In genomic region chr1:184650177-184650866, GRCh38 we compare ENCODE assay signal across 22 cellular contexts.
DNase-seq lines count a peak whose midpoint lies in the region; ATAC-seq and TF ChIP-seq lines count a peak whose summit lies in the region.
"Had no signal": no experiment of that assay in that cellular context is flagged by ENCODE, and none has a peak within 500 bp of the region (broad histone marks: within the 10 kb centered on the region; RNA-seq: fewer than 3 reads in every experiment).

No MANE protein-coding gene starts in this region.

- H3K27me3 ChIP-seq in left ventricle myocardium inferior (ENCODE audit: low read depth) (no peaks in the 10 kb centered on the region), PC-3 (ENCODE audit: low read length) (no peaks in the 10 kb centered on the region), neuronal stem cell (ENCODE audit: control insufficient read depth in 3 of 3, insufficient read depth in 3 of 3, low read depth in 1 of 3, low read length in 3 of 3) (peaks cover 0 to 10% (median 0%) of the 10 kb centered on the region in 3 experiments), upper lobe of right lung (no peaks in the 10 kb centered on the region), Caco-2 (replicated peaks; ENCODE audit: control insufficient read depth, insufficient read depth, low read length) (no peaks in the 10 kb centered on the region)
- H3K27me3 ChIP-seq: SJCRH30 had no signal

- H2BK12ac ChIP-seq in neuronal stem cell (ENCODE audit: low read length) = no peak overlapping the region

- no peak overlapping the region for H3K4me3 Mint-ChIP-seq in Caco-2 (ENCODE audit: unreplicated experiment)
- H3K4me3 Mint-ChIP-seq: B cell; CD8-positive, alpha-beta memory T cell had no signal

- no peak overlapping the region for H3K4me3 ChIP-seq in left ventricle myocardium inferior
- H3K4me3 ChIP-seq in PC-3 (ENCODE audit: low read length) = no peak overlapping the region
- no peak overlapping the region for H3K4me3 ChIP-seq in neuronal stem cell (ENCODE audit: low read length in 2 of 2)
- H3K4me3 ChIP-seq in upper lobe of right lung = no peak overlapping the region
- H3K4me3 ChIP-seq in Caco-2 (ENCODE audit: low read depth, low read length) = no peak overlapping the region
- H3K4me3 ChIP-seq: SJCRH30 had no signal

- H3K36me3 ChIP-seq in left ventricle myocardium inferior = no peaks in the 10 kb centered on the region
- H3K36me3 ChIP-seq in PC-3 (ENCODE audit: low read depth, low read length) = no peaks in the 10 kb centered on the region
- no peaks in the 10 kb centered on the region for H3K36me3 ChIP-seq in neuronal stem cell (replicated peaks in 1 of 2; ENCODE audit: control insufficient read depth in 2 of 2, insufficient read depth in 2 of 2, low read length in 2 of 2)
- H3K36me3 ChIP-seq in upper lobe of right lung = no peaks in the 10 kb centered on the region
- H3K36me3 ChIP-seq in Caco-2 (ENCODE audit: control insufficient read depth, insufficient read depth, low read length) = no peaks in the 10 kb centered on the region
- H3K36me3 ChIP-seq: SJCRH30 had no signal

- H3K27ac ChIP-seq in left ventricle myocardium inferior (replicated peaks) = peak overlapping the region; percentile 81
- no peak overlapping the region for H3K27ac ChIP-seq in PC-3 (ENCODE audit: low read length)
- H3K27ac ChIP-seq in neuronal stem cell (replicated peaks; ENCODE audit: low read length) = no peak overlapping the region
- no peak overlapping the region for H3K27ac ChIP-seq in upper lobe of right lung
- H3K27ac ChIP-seq: SJCRH30 had no signal

- H3F3A ChIP-seq in PC-3 (ENCODE audit: low read length, unreplicated experiment) = no peaks in the 10 kb centered on the region

- no peak overlapping the region for H2AK5ac ChIP-seq in neuronal stem cell (ENCODE audit: low read depth, low read length)

- no peak overlapping the region for H4K91ac ChIP-seq in neuronal stem cell (ENCODE audit: low read depth, low read length, poor library complexity)

- ATAC-seq in Right ventricle myocardium superior (ENCODE audit: poor library complexity) = no peak
- no peak for ATAC-seq in PC-3
- ATAC-seq in upper lobe of right lung = peak; percentile 59
- ATAC-seq: Panc1 had no signal

- H3K9ac ChIP-seq in PC-3 (ENCODE audit: low read length) (no peak overlapping the region), neuronal stem cell (ENCODE audit: low read depth, low read length, poor library complexity) (no peak overlapping the region)

- intact Hi-C loops in left ventricle myocardium inferior (cut with micrococcal nuclease) = no loop called here
- intact Hi-C loops in Right ventricle myocardium superior (cut with DNase I) = no loop called here
- intact Hi-C loops in PC-3 (cut with micrococcal nuclease) = no loop called here
- intact Hi-C loops in upper lobe of right lung (cut with DNase I) = no loop called here
- intact Hi-C loops in Caco-2 (cut with micrococcal nuclease; ENCODE audit: unreplicated experiment) = no loop called here

- no peak overlapping the region for H3K14ac ChIP-seq in neuronal stem cell (ENCODE audit: low read length)

- BruUV-seq in PC-3 (replicated peaks; lab: Mats Ljungman, UMichigan) (no TSS peak), Caco-2 (replicated peaks; lab: Mats Ljungman, UMichigan) (no TSS peak)

- no peak for TF ChIP-seq CTCF in left ventricle myocardium inferior (IDR thresholded peaks at IDR 0.05; ENCODE audit: borderline replicate concordance)
- no peak for TF ChIP-seq CTCF in PC-3 (conservative IDR thresholded peaks at IDR 0.05; ENCODE audit: low read depth, low read length)
- no peak for TF ChIP-seq CTCF in upper lobe of right lung (IDR thresholded peaks at IDR 0.05)
- TF ChIP-seq CTCF in Caco-2 (IDR thresholded peaks at IDR 0.05; ENCODE audit: insufficient read depth in 1 of 2, low read depth in 1 of 2, low read length in 1 of 2, severe bottlenecking in 1 of 2, unreplicated experiment in 1 of 2) = no peak

- H3K4me1 ChIP-seq in left ventricle myocardium inferior (peaks cover 31% of the 10 kb centered on the region), PC-3 (ENCODE audit: insufficient read depth, low read length) (no peaks in the 10 kb centered on the region), neuronal stem cell (ENCODE audit: control insufficient read depth in 2 of 2, insufficient read depth in 1 of 2, low read depth in 1 of 2, low read length in 2 of 2) (no peaks in the 10 kb centered on the region), upper lobe of right lung (peaks cover 4% of the 10 kb centered on the region), Caco-2 (no peaks in the 10 kb centered on the region)
- H3K4me1 ChIP-seq: SJCRH30 had no signal

- peaks cover 7% of the 10 kb centered on the region for H3K9me3 ChIP-seq in left ventricle myocardium inferior (replicated peaks)
- H3K9me3 ChIP-seq in PC-3 (ENCODE audit: low read length) = no peaks in the 10 kb centered on the region
- H3K9me3 ChIP-seq in neuronal stem cell (replicated peaks in 1 of 2; ENCODE audit: control insufficient read depth in 2 of 2, insufficient read depth in 1 of 2, low read depth in 1 of 2, low read length in 2 of 2) = peaks cover 0 to 8% of the 10 kb centered on the region in 2 donors
- H3K9me3 ChIP-seq in upper lobe of right lung = no peaks in the 10 kb centered on the region
- 0 out of 2 replicates have a peak, but pooled peaks cover 3% of the 10 kb centered on the region for H3K9me3 ChIP-seq in Caco-2
- H3K9me3 ChIP-seq: SJCRH30 had no signal

- H3K23ac ChIP-seq in neuronal stem cell (ENCODE audit: low read depth, low read length, poor library complexity) = no peak overlapping the region

- H3K27ac Mint-ChIP-seq in Caco-2 (ENCODE audit: unreplicated experiment) = no peak overlapping the region
- H3K27ac Mint-ChIP-seq: B cell had no signal

- H3K27me3 Mint-ChIP-seq in Caco-2 (ENCODE audit: insufficient read depth, unreplicated experiment) = peaks cover 3% of the 10 kb centered on the region

- CTCF ChIA-PET in PC-3 (lab: Charles Lee) = no interaction called here
- CTCF ChIA-PET in Caco-2 (lab: Charles Lee) = no interaction called here

- H3K4ac ChIP-seq in neuronal stem cell (ENCODE audit: low read length) = no peak overlapping the region

- H3K4me1 Mint-ChIP-seq in Caco-2 (ENCODE audit: low read depth, unreplicated experiment) = no peaks in the 10 kb centered on the region
- H3K4me1 Mint-ChIP-seq: B cell; CD8-positive, alpha-beta memory T cell had no signal

- DNase-seq in left ventricle myocardium inferior (no peak), Right ventricle myocardium superior (no peak), PC-3 (peak; percentile 2), neuronal stem cell (ENCODE audit: low spot score) (no peak), upper lobe of right lung (no peak), Caco-2 (no peak), AG20443 (ENCODE audit: low spot score) (no peak), NCI-H1694 (lab: John Stamatoyannopoulos, UW) (no peak)
- DNase-seq: ACHN; CD8-positive, alpha-beta memory T cell; DMS 273 treated with DMSO at 0.1 percent for 48 hours; EL; H7; KBM-7; MV-4-11; NCI-H1417 treated with DMSO at 0.1 percent for 48 hours; NCI-H2029 treated with DMSO at 0.1 percent for 48 hours; NCI-H524 treated with DMSO at 0.1 percent for 48 hours; NK-92 treated with Interleukin-12 subunit alpha and Interleukin-12 subunit beta, amount 100 ng/mL, for 24 hours; SJCRH30 had no signal

- no peak overlapping the region for H2BK120ac ChIP-seq in neuronal stem cell (ENCODE audit: low read depth, low read length)

- POLR2A ChIA-PET in PC-3 (lab: Charles Lee; ENCODE audit: unreplicated experiment) (no interaction called here), Caco-2 (lab: Charles Lee) (no interaction called here)

- H2BK5ac ChIP-seq in neuronal stem cell (ENCODE audit: low read length) = no peak overlapping the region

- peak overlapping the region; percentile 13 for H3K18ac ChIP-seq in neuronal stem cell (ENCODE audit: low read length)

- H3K36me3 Mint-ChIP-seq in Caco-2 (ENCODE audit: insufficient read depth, unreplicated experiment) = no peaks in the 10 kb centered on the region
- H3K36me3 Mint-ChIP-seq: CD8-positive, alpha-beta memory T cell had no signal

- WGBS in neuronal stem cell (ENCODE audit: extremely low coverage in 2 of 2, insufficient read length in 2 of 2, insufficient replicate concordance in 1 of 2), 2 donors = no CpG with 5 or more reads among the region's 5 CpGs

- peaks cover 10% of the 10 kb centered on the region for H3K9me3 Mint-ChIP-seq in Caco-2 (ENCODE audit: unreplicated experiment)

- no peaks in the 10 kb centered on the region for H4K20me1 ChIP-seq in PC-3 (ENCODE audit: low read length)

- no peaks in the 10 kb centered on the region for H3K9me2 ChIP-seq in PC-3 (replicated peaks; ENCODE audit: low read length)

- H2AFZ ChIP-seq in PC-3 (ENCODE audit: low read length) (no peak overlapping the region), neuronal stem cell (ENCODE audit: low read length) (no peak overlapping the region)

- H3K79me1 ChIP-seq in neuronal stem cell (ENCODE audit: low read depth, low read length) = no peaks in the 10 kb centered on the region

- no peak overlapping the region for H2BK15ac ChIP-seq in neuronal stem cell (ENCODE audit: low read length)

- H3K4me2 ChIP-seq in PC-3 (ENCODE audit: low read length) (no peak overlapping the region), neuronal stem cell (ENCODE audit: insufficient read depth, low read length, poor library complexity, severe bottlenecking) (no peak overlapping the region)

- no peak overlapping the region for H4K8ac ChIP-seq in neuronal stem cell (ENCODE audit: low read depth, low read length)

- H3K79me2 ChIP-seq in PC-3 (ENCODE audit: low read length) = no peaks in the 10 kb centered on the region
